1 cellular context compared by ENCODE assay signal in genomic region chr17:6245301-6245810, GRCh38.
TF ChIP-seq lines count a peak whose summit lies in the region.

No MANE protein-coding gene starts in this region.

TF ChIP-seq in H1, 55 proteins besides CTCF, POLR2A, EP300 and RAD21:
- TF ChIP-seq, protein P1, sequence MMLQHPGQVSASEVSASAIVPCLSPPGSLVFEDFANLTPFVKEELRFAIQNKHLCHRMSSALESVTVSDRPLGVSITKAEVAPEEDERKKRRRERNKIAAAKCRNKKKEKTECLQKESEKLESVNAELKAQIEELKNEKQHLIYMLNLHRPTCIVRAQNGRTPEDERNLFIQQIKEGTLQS (IDR thresholded peaks at IDR 0.05; ENCODE audit: insufficient read depth, low read depth, low read length), result no peak
- no peak for TF ChIP-seq SP2 (IDR thresholded peaks at IDR 0.05; ENCODE audit: low read length)
- TF ChIP-seq KDM1A (IDR thresholded peaks at IDR 0.05; ENCODE audit: borderline replicate concordance, low read length), result no peak
- TF ChIP-seq KDM5A (IDR thresholded peaks at IDR 0.05; ENCODE audit: low read length), result no peak
- no peak for TF ChIP-seq SRF (IDR thresholded peaks at IDR 0.05; ENCODE audit: low read depth, low read length)
- TF ChIP-seq CBX8 (IDR thresholded peaks at IDR 0.05; ENCODE audit: borderline replicate concordance, low read depth, low read length), result no peak
- TF ChIP-seq, protein P2, sequence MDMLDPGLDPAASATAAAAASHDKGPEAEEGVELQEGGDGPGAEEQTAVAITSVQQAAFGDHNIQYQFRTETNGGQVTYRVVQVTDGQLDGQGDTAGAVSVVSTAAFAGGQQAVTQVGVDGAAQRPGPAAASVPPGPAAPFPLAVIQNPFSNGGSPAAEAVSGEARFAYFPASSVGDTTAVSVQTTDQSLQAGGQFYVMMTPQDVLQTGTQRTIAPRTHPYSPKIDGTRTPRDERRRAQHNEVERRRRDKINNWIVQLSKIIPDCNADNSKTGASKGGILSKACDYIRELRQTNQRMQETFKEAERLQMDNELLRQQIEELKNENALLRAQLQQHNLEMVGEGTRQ (IDR thresholded peaks at IDR 0.05; ENCODE audit: low read length), result no peak
- TF ChIP-seq CEBPB (IDR thresholded peaks at IDR 0.05; ENCODE audit: low read depth, low read length), result no peak
- TF ChIP-seq SAP30 (IDR thresholded peaks at IDR 0.05; ENCODE audit: insufficient read depth, insufficient replicate concordance, low read length), result no peak
- TF ChIP-seq GTF2F1 (IDR thresholded peaks at IDR 0.05; ENCODE audit: borderline replicate concordance, low read depth, low read length), result no peak
- TF ChIP-seq KDM4A (IDR thresholded peaks at IDR 0.05; ENCODE audit: low read depth, low read length, severe bottlenecking), result no peak
- no peak for TF ChIP-seq ZNF274 (IDR thresholded peaks at IDR 0.05; ENCODE audit: borderline replicate concordance, extremely low read depth, low read length)
- no peak for TF ChIP-seq ASH2L (IDR thresholded peaks at IDR 0.05; ENCODE audit: low read length)
- no peak for TF ChIP-seq MAFK (IDR thresholded peaks at IDR 0.05; ENCODE audit: low read depth, low read length)
- TF ChIP-seq TBP (IDR thresholded peaks at IDR 0.05; ENCODE audit: low read depth, low read length), result no peak
- TF ChIP-seq SIRT6 (IDR thresholded peaks at IDR 0.05; ENCODE audit: low read length), result no peak
- TF ChIP-seq CTBP2 (IDR thresholded peaks at IDR 0.05; ENCODE audit: borderline replicate concordance, insufficient read depth, insufficient read length, low read length), result no peak
- TF ChIP-seq CREB1 (IDR thresholded peaks at IDR 0.05), result no peak
- TF ChIP-seq TAF7 (optimal IDR thresholded peaks at IDR 0.05; ENCODE audit: borderline replicate concordance, low read depth, low read length), result no peak
TF ChIP-seq in H1: peak in this region for 0.
